In the genomic region with DNA sequence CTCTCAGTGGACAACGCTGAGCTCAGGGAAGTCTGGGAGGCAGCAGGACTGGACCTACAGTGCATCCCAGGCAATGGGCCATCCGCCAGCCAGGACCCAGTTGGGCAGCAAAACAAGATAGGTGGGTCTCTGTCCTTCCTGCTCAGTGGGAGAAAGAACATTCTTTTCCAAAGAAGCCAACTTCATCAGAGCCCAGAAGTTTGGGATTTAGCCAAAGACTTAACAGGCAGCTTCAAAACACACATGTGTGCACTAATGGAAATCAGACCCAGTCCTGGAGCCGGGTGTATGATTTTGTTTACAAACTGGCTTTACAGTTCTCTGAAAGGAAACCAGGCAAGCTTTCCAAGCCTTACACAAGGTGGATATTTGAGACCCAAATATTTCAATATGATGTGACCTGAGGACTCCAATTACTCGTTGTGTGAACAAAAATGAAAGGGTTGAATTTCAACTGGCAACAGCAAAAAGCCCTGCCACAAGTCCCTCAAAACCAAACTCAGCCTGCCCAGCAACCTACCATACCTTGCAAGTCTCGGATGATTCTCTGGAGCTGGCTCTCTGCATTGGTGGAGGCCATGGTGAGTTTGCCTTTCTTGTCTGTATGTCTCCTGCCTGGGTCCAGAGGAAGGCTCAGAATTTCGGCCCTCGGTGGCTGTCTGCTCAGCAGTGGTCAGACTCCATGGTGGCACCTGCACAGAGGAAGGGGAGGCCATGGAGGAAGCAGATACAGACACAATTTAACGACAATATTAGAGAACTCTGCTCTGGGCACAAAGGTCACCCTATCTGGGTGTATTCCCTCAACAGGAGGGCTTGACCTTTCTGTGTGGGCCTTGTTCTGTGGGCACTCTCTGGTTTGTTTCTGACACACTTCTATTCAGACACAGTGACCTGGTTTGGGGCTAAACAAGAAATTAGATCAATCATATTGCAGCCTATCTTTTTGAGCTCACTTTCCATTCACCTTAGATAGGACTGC, we compare ENCODE assay signal across 10 cellular contexts. TPM values are rescaled to one million over a fixed set of nuclear protein-coding genes. Genes with fewer than 3 reads are reported as not detected.
A peak's percentile ranks its signal among the peaks of the same experiment; 100 is the strongest.
DNase-seq lines count a peak whose midpoint lies in the region; ATAC-seq and TF ChIP-seq lines count a peak whose summit lies in the region.
"Had no signal": no experiment of that assay in that cellular context is flagged by ENCODE, and none has a peak within 500 bp of the region (broad histone marks: within the 10 kb centered on the region; RNA-seq: fewer than 3 reads in every experiment).

No MANE protein-coding gene starts in this region.

- H3K4me3 Mint-ChIP-seq in CD4-positive, alpha-beta memory T cell, result no peak overlapping the region

- H3K36me3 Mint-ChIP-seq in CD4-positive, alpha-beta memory T cell, result peaks cover 38 to 69% of the 10 kb centered on the region in 2 donors

- H3K4me1 ChIP-seq in CD4-positive, alpha-beta memory T cell (ENCODE audit: insufficient read depth, low read length), result peaks cover 64% of the 10 kb centered on the region
- H3K4me1 ChIP-seq in gastroesophageal sphincter (peaks cover 23 to 71% (median 48%) of the 10 kb centered on the region in 3 donors), psoas muscle (peaks cover 97% of the 10 kb centered on the region)

- TF ChIP-seq CTCF in VCaP (conservative IDR thresholded peaks at IDR 0.05), result no peak
- TF ChIP-seq CTCF in gastroesophageal sphincter (IDR thresholded peaks at IDR 0.05), result no peak
- TF ChIP-seq CTCF in psoas muscle (IDR thresholded peaks at IDR 0.05), result no peak

- H3K36me3 ChIP-seq in CD4-positive, alpha-beta memory T cell (ENCODE audit: insufficient read depth, low read length), result peaks cover 44% of the 10 kb centered on the region
- H3K36me3 ChIP-seq in gastroesophageal sphincter, result peaks cover 0 to 50% of the 10 kb centered on the region in 2 donors
- H3K36me3 ChIP-seq in psoas muscle (ENCODE audit: insufficient read depth in 1 of 2, low read depth in 1 of 2), result peaks cover 18 to 46% of the 10 kb centered on the region in 2 donors

- H3K27ac ChIP-seq in CD4-positive, alpha-beta memory T cell (ENCODE audit: low read depth, low read length), result no peak overlapping the region
- peak overlapping the region; percentile 100 for H3K27ac ChIP-seq in VCaP
- H3K27ac ChIP-seq in gastroesophageal sphincter, result peak overlapping the region; percentile 26 to 86 (median 82)
- peak overlapping the region; percentile 99 for H3K27ac ChIP-seq in psoas muscle

- no peaks in the 10 kb centered on the region for H3K9me3 ChIP-seq in CD4-positive, alpha-beta memory T cell (ENCODE audit: control insufficient read depth in 1 of 2, low read length in 2 of 2)
- H3K9me3 ChIP-seq in gastroesophageal sphincter (no peaks in the 10 kb centered on the region), psoas muscle (no peaks in the 10 kb centered on the region)
- H3K9me3 ChIP-seq: adrenal gland had no signal

- POLR2A ChIA-PET in CD4-positive, alpha-beta memory T cell (lab: Charles Lee; ENCODE audit: partially characterized antibody), result interaction anchor here (1.3 to 3.5 kb wide), 3 partner anchors 8 to 19 kb away, joined by 3 to 30 read pairs (median 4); a partner anchor contains a TSS

- no peak for TF ChIP-seq POLR2A in gastroesophageal sphincter (IDR thresholded peaks at IDR 0.05)

- H3K4me3 ChIP-seq in CD4-positive, alpha-beta memory T cell (ENCODE audit: low read length in 2 of 2), result no peak overlapping the region
- H3K4me3 ChIP-seq in gastroesophageal sphincter (no peak overlapping the region), psoas muscle (peak overlapping the region; percentile 62)
- H3K4me3 ChIP-seq: adrenal gland had no signal

- ATAC-seq in gastroesophageal sphincter, result no peak
- peak in 3 of 4 donors; percentile 18 to 38 (median 36) for ATAC-seq in psoas muscle
- ATAC-seq in esophagus mucosa, result no peak
- ATAC-seq in HG03342 (IDR thresholded peaks at IDR 0.05; ENCODE audit: unreplicated experiment), result no peak

- WGBS in gastroesophageal sphincter (ENCODE audit: low coverage in 1 of 2), 2 donors, result 25 to 40% methylated on average over 3 to 4 of the region's 8 CpGs
- 24 to 33% (median 31%) methylated on average over 8 of the region's 8 CpGs for WGBS in psoas muscle, 3 donors

- DNase-seq in CD4-positive, alpha-beta memory T cell, result no peak
- DNase-seq in psoas muscle (peak; percentile 42 to 74), COR-L47 (lab: John Stamatoyannopoulos, UW) (no peak)
- no peak for DNase-seq in activated CD4-positive, alpha-beta T cell treated with anti-CD3 and anti-CD28 coated beads, Interleukin-2, amount 50 U/mL, for 1 hour
- DNase-seq: adrenal gland, NCI-H2171 had no signal

- no peaks in the 10 kb centered on the region for H3K27me3 Mint-ChIP-seq in CD4-positive, alpha-beta memory T cell

- no peak for TF ChIP-seq EP300 in gastroesophageal sphincter (IDR thresholded peaks at IDR 0.05)

- peak overlapping the region in 6 of 7 donors; percentile 25 to 74 (median 60) for H3K27ac Mint-ChIP-seq in CD4-positive, alpha-beta memory T cell

- CTCF ChIA-PET in CD4-positive, alpha-beta memory T cell (lab: Charles Lee; ENCODE audit: partially characterized antibody), result interaction anchor here (5.7 to 6.0 kb wide), 2 partner anchors 18 to 93 kb away, joined by 38 to 39 read pairs; no protein-coding TSS in a partner anchor

- intact Hi-C loops in CD4-positive, alpha-beta memory T cell (cut with micrococcal nuclease), result no loop called here
- intact Hi-C loops in psoas muscle (cut with DNase I), result no loop called here

- no peaks in the 10 kb centered on the region for H3K27me3 ChIP-seq in CD4-positive, alpha-beta memory T cell (ENCODE audit: insufficient read depth, low read length)
- no peaks in the 10 kb centered on the region for H3K27me3 ChIP-seq in gastroesophageal sphincter
- no peaks in the 10 kb centered on the region for H3K27me3 ChIP-seq in psoas muscle (ENCODE audit: insufficient read depth in 3 of 3, low read length in 2 of 3)
- H3K27me3 ChIP-seq: adrenal gland had no signal

- no peaks in the 10 kb centered on the region for H3K9me3 Mint-ChIP-seq in CD4-positive, alpha-beta memory T cell

- H3K4me1 Mint-ChIP-seq in CD4-positive, alpha-beta memory T cell, result peaks cover 32 to 88% (median 58%) of the 10 kb centered on the region in 4 donors

RNA-seq across cellular contexts. Expression of a gene that starts 11.0 kb away (rescaled TPM):
- 10 to 100 TPM; 42.5 to 43.3 TPM for total RNA-seq in CD4-positive, alpha-beta memory T cell
- polyA plus RNA-seq in CD4-positive, alpha-beta memory T cell, result 10 to 100 TPM in 1 of 2 donors, under 1 TPM in 1; 0.73 to 10.8 TPM
- total RNA-seq in gastroesophageal sphincter (100 to 1,000 TPM in 2 of 4 donors, 10 to 100 TPM in 2; 66.8 to 144 (median 97.3) TPM), psoas muscle (100 to 1,000 TPM in 3 of 4 donors, 10 to 100 TPM in 1; 60.1 to 129 (median 115) TPM), esophagus mucosa (18.5 TPM)
- 10 to 100 TPM; 14.0 to 68.3 (median 40.0) TPM for polyA plus RNA-seq in psoas muscle

RNA-seq across cellular contexts. Expression of a gene that starts 41.4 kb away (rescaled TPM):
- total RNA-seq in CD4-positive, alpha-beta memory T cell, result 1 to 10 TPM; 8.6 to 9.6 TPM
- polyA plus RNA-seq in CD4-positive, alpha-beta memory T cell, result 10 to 100 TPM in 1 of 2 donors, 1 to 10 TPM in 1; 6.1 to 13.6 TPM
- total RNA-seq in gastroesophageal sphincter, result 1 to 10 TPM in 1 of 4 donors, under 1 TPM in 2, not detected in 1; 0.54 to 3.5 (median 0.87) TPM
- total RNA-seq in psoas muscle, result under 1 TPM in 1 of 4 donors, not detected in 3; 0.50 TPM
- under 1 TPM in 2 of 3 donors, not detected in 1; 0.05 to 0.10 TPM for polyA plus RNA-seq in psoas muscle
- total RNA-seq in esophagus mucosa, result 0.28 TPM

RNA-seq across cellular contexts. Expression of a gene that starts 42.7 kb away (rescaled TPM):
- not detected for total RNA-seq in CD4-positive, alpha-beta memory T cell
- not detected for polyA plus RNA-seq in CD4-positive, alpha-beta memory T cell
- total RNA-seq in gastroesophageal sphincter (under 1 TPM in 3 of 4 donors, not detected in 1; under 0.01 to 0.07 (median 0.04) TPM), psoas muscle (under 1 TPM in 3 of 4 donors, not detected in 1; 0.04 to 0.10 (median 0.06) TPM), esophagus mucosa (0.04 TPM)
- under 1 TPM; 0.01 to 0.07 (median 0.03) TPM for polyA plus RNA-seq in psoas muscle

Comparison
In these comparisons a context has a peak if more than half of its experiments do, and no peak if none do; other contexts are left out.
1. DNase-seq: peak in psoas muscle (2 of 2); none in CD4-positive, alpha-beta memory T cell (0 of 5), COR-L47 (single experiment) and activated CD4-positive, alpha-beta T cell treated with anti-CD3 and anti-CD28 coated beads, Interleukin-2, amount 50 U/mL, for 1 hour (single experiment).
2. ATAC-seq: peak in psoas muscle (3 of 4); none in gastroesophageal sphincter (single experiment), esophagus mucosa (single experiment) and HG03342 (single experiment).